In the genomic region with DNA sequence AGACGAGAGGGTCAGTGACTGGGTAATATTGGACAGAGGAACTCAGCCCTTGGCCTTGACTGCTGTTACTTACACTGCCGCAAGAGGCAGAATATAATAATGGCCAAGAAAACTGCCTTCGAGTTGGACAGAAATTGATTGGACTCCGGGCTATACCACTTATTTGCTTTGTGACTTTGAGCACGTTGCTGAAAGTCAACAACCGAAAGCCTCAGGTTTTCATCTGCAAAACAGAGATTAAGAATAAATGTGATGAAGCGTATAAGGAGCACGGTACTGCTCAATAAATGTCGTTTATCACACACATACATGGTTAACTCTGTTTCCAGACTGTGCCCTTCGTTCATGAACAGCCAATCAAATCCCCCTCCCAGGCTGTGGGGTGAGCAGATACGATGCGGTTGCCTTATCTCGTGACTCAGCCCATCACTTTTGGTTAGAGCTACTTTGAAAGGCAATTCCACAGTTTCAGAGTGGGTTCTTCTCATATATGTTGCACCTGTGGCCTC, we compare ENCODE assay signal across 18 cellular contexts.
"Had no signal": no experiment of that assay in that cellular context is flagged by ENCODE, and none has a peak within 500 bp of the region (broad histone marks: within the 10 kb centered on the region; RNA-seq: fewer than 3 reads in every experiment).

No MANE protein-coding gene starts in this region.

- H3K9me3 ChIP-seq: breast epithelium, lower lobe of right lung, neutrophil, suprapubic skin, upper lobe of left lung had no signal

- ATAC-seq: activated CD4-positive, alpha-beta T cell treated with anti-CD3 and anti-CD28 coated beads for 36 hours; lower lobe of right lung; natural killer cell; sciatic nerve; stimulated activated naive CD8-positive, alpha-beta T cell treated with anti-CD3 and anti-CD28 coated beads, Interleukin-15, amount 100 ng/mL, for 72 hours; WTC11 had no signal

- H3K4me2 ChIP-seq: smooth muscle cell had no signal

- H2AFZ ChIP-seq: parathyroid adenoma had no signal

- H3K27me3 ChIP-seq: neutrophil, suprapubic skin, upper lobe of left lung had no signal

- DNase-seq: activated CD4-positive, alpha-beta T cell treated with anti-CD3 and anti-CD28 coated beads for 36 hours; activated CD4-positive, alpha-beta T cell treated with anti-CD3 and anti-CD28 coated beads, Interleukin-2, amount 50 U/mL, for 48 hours; activated gamma-delta T cell; foreskin melanocyte; lower lobe of right lung; natural killer cell; stimulated activated CD4-positive, alpha-beta T cell treated with anti-CD3 and anti-CD28 coated beads, Interleukin-4, amount 100 ng/mL, for 1 hour; stimulated activated naive CD8-positive, alpha-beta T cell treated with anti-CD3 and anti-CD28 coated beads, Interleukin-15, amount 100 ng/mL, for 72 hours; T1000; upper lobe of left lung had no signal

- H3K27ac ChIP-seq: breast epithelium, coronary artery, lower lobe of right lung, neutrophil, parathyroid adenoma, suprapubic skin, upper lobe of left lung had no signal

- H3K9ac ChIP-seq: parathyroid adenoma had no signal

- H3K4me1 ChIP-seq: breast epithelium, lower lobe of right lung, parathyroid adenoma, suprapubic skin, upper lobe of left lung had no signal

- H3K79me2 ChIP-seq: parathyroid adenoma had no signal

- H3K4me3 ChIP-seq: breast epithelium, coronary artery, lower lobe of right lung, smooth muscle cell, suprapubic skin, upper lobe of left lung had no signal

- H3K36me3 ChIP-seq: breast epithelium, lower lobe of right lung, neutrophil, suprapubic skin, upper lobe of left lung had no signal
